Comparison of ENCODE assay signal across 16 cellular contexts in the genomic region with DNA sequence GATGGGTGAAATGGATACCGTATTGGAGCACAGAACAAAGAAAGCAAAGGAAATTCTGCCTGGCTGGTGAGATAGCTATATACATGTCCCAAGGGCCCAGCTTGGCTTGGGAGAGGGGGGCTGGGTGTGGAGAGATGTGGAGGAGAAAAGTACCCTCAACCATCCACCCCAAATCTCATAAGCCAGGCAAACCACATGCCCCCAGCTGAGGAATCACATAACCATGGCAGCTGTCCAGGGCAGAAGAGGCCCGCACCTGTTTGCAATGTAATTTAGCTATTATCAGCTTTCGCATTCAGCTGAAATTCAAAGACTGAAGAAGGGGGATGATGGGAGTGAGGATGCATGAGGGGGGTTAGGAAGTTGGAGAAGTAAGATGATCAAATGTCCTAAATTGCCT.
DNase-seq lines count a peak whose midpoint lies in the region; ATAC-seq lines count a peak whose summit lies in the region.
"Had no signal": no experiment of that assay in that cellular context is flagged by ENCODE, and none has a peak within 500 bp of the region (broad histone marks: within the 10 kb centered on the region; RNA-seq: fewer than 3 reads in every experiment).

No MANE protein-coding gene starts in this region.

- DNase-seq in NCI-H510A treated with DMSO at 0.1 percent for 48 hours (lab: John Stamatoyannopoulos, UW) (peak; percentile 39), NCI-H510A (lab: John Stamatoyannopoulos, UW) (no peak), NCI-H187 treated with DMSO at 0.1 percent for 48 hours (lab: John Stamatoyannopoulos, UW) (peak; percentile 66), NCI-H2171 treated with DMSO at 0.1 percent for 48 hours (lab: John Stamatoyannopoulos, UW) (peak; percentile 93), islet precursor cell (peak; percentile 23)
- no peak for DNase-seq in activated CD4-positive, CD25-positive, alpha-beta regulatory T cell treated with anti-CD3 and anti-CD28 coated beads, Interleukin-2, amount 50 U/mL, for 72 hours
- DNase-seq: Caco-2, H9, IMR-90, Kasumi-1, NCI-H2081 treated with DMSO at 0.1 percent for 48 hours, NCI-H526, Peyer's patch, SIG-M5 had no signal

- ATAC-seq in HG02870 (IDR thresholded peaks at IDR 0.05; ENCODE audit: unreplicated experiment): no peak
- no peak for ATAC-seq in HG03280 (IDR thresholded peaks at IDR 0.05; ENCODE audit: unreplicated experiment)

Comparison
In these comparisons a context has a peak if more than half of its experiments do, and no peak if none do; other contexts are left out.
1. DNase-seq: peak in NCI-H510A treated with DMSO at 0.1 percent for 48 hours (single experiment), NCI-H187 treated with DMSO at 0.1 percent for 48 hours (single experiment), NCI-H2171 treated with DMSO at 0.1 percent for 48 hours (single experiment) and islet precursor cell (single experiment); none in NCI-H510A (single experiment) and activated CD4-positive, CD25-positive, alpha-beta regulatory T cell treated with anti-CD3 and anti-CD28 coated beads, Interleukin-2, amount 50 U/mL, for 72 hours (single experiment).